Comparison of ENCODE assay signal across 22 cellular contexts in the genomic region with DNA sequence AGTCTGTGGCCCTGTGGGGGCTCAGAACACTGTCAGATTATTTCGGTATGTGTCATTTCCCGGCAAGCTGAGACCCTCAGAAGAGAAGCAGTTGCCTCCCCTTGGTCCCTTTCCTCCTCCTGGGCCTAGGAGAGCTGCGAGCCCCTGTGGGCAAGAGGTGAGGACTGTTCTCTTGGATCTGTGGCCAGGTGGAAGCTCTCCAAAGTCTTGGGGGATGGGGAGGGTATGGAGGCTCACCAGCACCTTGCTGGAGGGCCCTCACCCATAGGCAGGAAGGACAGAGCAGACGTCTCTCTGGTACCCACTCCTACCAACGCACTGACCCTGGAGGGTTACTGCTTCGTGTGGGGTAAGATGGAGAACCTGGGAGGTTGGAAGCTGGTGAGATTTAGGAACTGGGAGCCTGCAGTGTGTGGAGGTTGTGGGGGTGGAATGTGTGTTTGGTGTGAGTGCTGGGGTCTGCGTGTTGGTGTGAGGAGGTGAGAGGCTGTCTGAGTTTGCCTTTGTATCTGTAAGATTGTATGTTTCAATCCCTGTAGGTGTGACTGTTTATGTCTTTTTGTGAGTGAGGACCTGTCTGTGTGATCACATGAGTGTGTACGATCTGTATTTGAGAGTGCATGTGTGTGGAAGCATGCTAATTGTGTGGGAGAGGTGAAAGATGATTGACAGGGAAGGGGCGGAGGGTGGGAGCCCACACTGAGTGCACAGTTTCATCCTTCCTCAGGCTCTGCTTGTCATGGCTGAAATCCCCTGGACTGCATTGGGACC. TPM values are rescaled to one million over a fixed set of nuclear protein-coding genes. Genes with fewer than 3 reads are reported as not detected.
DNase-seq lines count a peak whose midpoint lies in the region; ATAC-seq and TF ChIP-seq lines count a peak whose summit lies in the region.
"Had no signal": no experiment of that assay in that cellular context is flagged by ENCODE, and none has a peak within 500 bp of the region (broad histone marks: within the 10 kb centered on the region; RNA-seq: fewer than 3 reads in every experiment).

No MANE protein-coding gene starts in this region.

- no peaks in the 10 kb centered on the region for H3K36me3 ChIP-seq in BLaER1 treated with 17β-estradiol and CSF1 and Interleukin-3, amounts not matched to agents 10 nM and 100 nM
- H3K36me3 ChIP-seq in HUES6 (ENCODE audit: control insufficient read depth, insufficient read depth, low read length) = no peaks in the 10 kb centered on the region
- H3K36me3 ChIP-seq: Peyer's patch had no signal

- H3K27ac Mint-ChIP-seq in brain (peak overlapping the region; percentile 81 to 92 (median 87)), nephron progenitor cell (peak overlapping the region; percentile 14)
- H3K27ac Mint-ChIP-seq: activated CD4-positive, alpha-beta T cell treated with anti-CD3 and anti-CD28 coated beads for 36 hours; H9 had no signal

- peaks cover 95% of the 10 kb centered on the region for H3K4me1 Mint-ChIP-seq in brain
- peaks cover 90% of the 10 kb centered on the region for H3K4me1 Mint-ChIP-seq in nephron progenitor cell

- peak overlapping the region in 8 of 11 experiments; percentile 1 to 80 (median 46); a peak in 10 of 22 replicates for H3K9ac ChIP-seq in BLaER1 treated with 17β-estradiol and CSF1 and Interleukin-3, amounts not matched to agents 10 nM and 100 nM
- peak overlapping the region; percentile 13 for H3K9ac ChIP-seq in HUES6 (ENCODE audit: low read length)
- H3K9ac ChIP-seq: KMS-11 had no signal

- H3K4me3 Mint-ChIP-seq in brain (peak overlapping the region in 2 of 5 experiments; percentile 7 to 41), nephron progenitor cell (peak overlapping the region; percentile 11)
- H3K4me3 Mint-ChIP-seq: activated CD4-positive, alpha-beta T cell treated with anti-CD3 and anti-CD28 coated beads for 36 hours; H9 had no signal

- no peak for ATAC-seq in HG03342 (IDR thresholded peaks at IDR 0.05; ENCODE audit: unreplicated experiment)
- no peak for ATAC-seq in HG02642 (IDR thresholded peaks at IDR 0.05; ENCODE audit: poor library complexity, unreplicated experiment)
- no peak for ATAC-seq in GM21717 (IDR thresholded peaks at IDR 0.05; ENCODE audit: unreplicated experiment)
- ATAC-seq: activated CD4-positive, alpha-beta T cell treated with anti-CD3 and anti-CD28 coated beads for 36 hours had no signal

- H3K4me2 ChIP-seq in BLaER1 treated with 17β-estradiol and CSF1 and Interleukin-3, amounts not matched to agents 10 nM and 100 nM = peak overlapping the region; percentile 5 to 100 (median 97); a peak in 20 of 22 replicates
- H3K4me2 ChIP-seq: hepatocyte had no signal

- peaks cover 0 to 37% (median under 1%) of the 10 kb centered on the region in 11 experiments; a peak in 10 of 22 replicates for H3K27me3 ChIP-seq in BLaER1 treated with 17β-estradiol and CSF1 and Interleukin-3, amounts not matched to agents 10 nM and 100 nM
- H3K27me3 ChIP-seq in HUES6 (ENCODE audit: control insufficient read depth, insufficient read depth, low read length) = peaks cover 19% of the 10 kb centered on the region

- H3K4me1 ChIP-seq in BLaER1 treated with 17β-estradiol and CSF1 and Interleukin-3, amounts not matched to agents 10 nM and 100 nM = peaks cover 75 to 100% (median 100%) of the 10 kb centered on the region in 10 experiments
- H3K4me1 ChIP-seq in HUES6 (ENCODE audit: control insufficient read depth, insufficient read depth, low read length) = peaks cover 68% of the 10 kb centered on the region

- H3K4me3 ChIP-seq in BLaER1 treated with 17β-estradiol and CSF1 and Interleukin-3, amounts not matched to agents 10 nM and 100 nM = peak overlapping the region in 2 of 10 experiments; percentile 16 to 19; a peak in 2 of 20 replicates
- no peak overlapping the region for H3K4me3 ChIP-seq in HUES6 (ENCODE audit: low read depth, low read length)
- H3K4me3 ChIP-seq: hepatocyte, Peyer's patch had no signal

- H3K27ac ChIP-seq in BLaER1 treated with 17β-estradiol and CSF1 and Interleukin-3, amounts not matched to agents 10 nM and 100 nM = peak overlapping the region in 6 of 11 experiments; percentile 6 to 88 (median 86); a peak in 9 of 22 replicates
- H3K27ac ChIP-seq in HUES6 (ENCODE audit: low read depth, low read length) = no peak overlapping the region
- H3K27ac ChIP-seq: hepatocyte, Peyer's patch had no signal

- TF ChIP-seq CTCF in brain (conservative IDR thresholded peaks at IDR 0.05) = no peak
- TF ChIP-seq CTCF in nephron progenitor cell (IDR thresholded peaks at IDR 0.05) = no peak

- H3K9me3 Mint-ChIP-seq in brain = no peaks in the 10 kb centered on the region
- H3K9me3 Mint-ChIP-seq in nephron progenitor cell = no peaks in the 10 kb centered on the region
- H3K9me3 Mint-ChIP-seq: CD8-positive, alpha-beta memory T cell had no signal

- H3K27me3 Mint-ChIP-seq in brain (peaks cover 4% of the 10 kb centered on the region), nephron progenitor cell (ENCODE audit: low read depth, poor library complexity) (peaks cover 9% of the 10 kb centered on the region)

- peaks cover 0 to 42% (median 0%) of the 10 kb centered on the region in 11 experiments; a peak in 2 of 22 replicates for H4K20me1 ChIP-seq in BLaER1 treated with 17β-estradiol and CSF1 and Interleukin-3, amounts not matched to agents 10 nM and 100 nM

- no peaks in the 10 kb centered on the region for H3K9me3 ChIP-seq in BLaER1 treated with 17β-estradiol and CSF1 and Interleukin-3, amounts not matched to agents 10 nM and 100 nM (replicated peaks in 1 of 11)
- no peaks in the 10 kb centered on the region for H3K9me3 ChIP-seq in HUES6 (ENCODE audit: control insufficient read depth, insufficient read depth, low read depth, low read length)
- H3K9me3 ChIP-seq: Peyer's patch had no signal

- no peak for DNase-seq in nephron progenitor cell
- DNase-seq in NCI-H128 (lab: John Stamatoyannopoulos, UW; ENCODE audit: unreplicated experiment) = no peak
- DNase-seq: ACHN; activated CD4-positive, alpha-beta T cell treated with anti-CD3 and anti-CD28 coated beads for 36 hours; activated effector memory CD4-positive, alpha-beta T cell treated with anti-CD3 and anti-CD28 coated beads, Interleukin-2, amount 50 U/mL, for 16 hours; CD8-positive, alpha-beta memory T cell; H9; kidney; NCI-H1092; NCI-H2171 treated with DMSO at 0.1 percent for 48 hours; NCI-H774; Peyer's patch; stimulated activated CD4-positive, alpha-beta T cell treated with anti-CD3 and anti-CD28 coated beads, Interleukin-12 subunit alpha, Interleukin-12 subunit beta, amount 100 ng/mL, for 4 hours; stimulated activated naive CD4-positive, alpha-beta T cell had no signal

- no peaks in the 10 kb centered on the region for H3K36me3 Mint-ChIP-seq in brain
- no peaks in the 10 kb centered on the region for H3K36me3 Mint-ChIP-seq in nephron progenitor cell (ENCODE audit: low read depth)

RNA-seq across cellular contexts. Expression of a gene that starts 52.4 kb away (rescaled TPM):
- polyA plus RNA-seq in brain (ENCODE audit: insufficient read depth, low read depth, low replicate concordance) = 23.1 TPM
- polyA plus RNA-seq: hepatocyte had no signal
